10 cellular contexts compared by ENCODE assay signal in the genomic region with DNA sequence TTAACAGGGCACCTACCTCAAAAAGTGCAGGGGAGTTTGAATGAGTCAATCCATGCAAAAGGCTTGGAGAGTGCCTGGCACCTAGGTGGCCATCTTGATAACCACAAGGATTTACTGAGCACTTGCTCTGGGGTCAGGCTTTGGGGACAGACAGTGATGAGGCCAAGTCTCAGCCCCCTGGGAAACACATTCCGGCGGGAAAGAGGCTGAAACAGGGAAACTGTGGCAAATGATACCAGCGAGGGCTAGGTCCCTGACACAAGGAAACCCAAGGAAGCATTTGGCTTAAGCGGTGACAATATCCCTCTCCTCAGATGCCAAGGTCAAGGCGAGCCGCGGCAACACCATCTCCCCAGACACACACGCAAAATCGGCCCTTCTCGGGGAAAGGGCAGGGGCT. TPM values are rescaled to one million over a fixed set of nuclear protein-coding genes. Genes with fewer than 3 reads are reported as not detected.
A peak's percentile ranks its signal among the peaks of the same experiment; 100 is the strongest.
DNase-seq lines count a peak whose midpoint lies in the region; ATAC-seq and TF ChIP-seq lines count a peak whose summit lies in the region.
"Had no signal": no experiment of that assay in that cellular context is flagged by ENCODE, and none has a peak within 500 bp of the region (broad histone marks: within the 10 kb centered on the region; RNA-seq: fewer than 3 reads in every experiment).

No MANE protein-coding gene starts in this region.

- TF ChIP-seq EP300 in gastroesophageal sphincter (IDR thresholded peaks at IDR 0.05) (no peak), ovary (IDR thresholded peaks at IDR 0.05) (no peak)

- TF ChIP-seq POLR2A in gastroesophageal sphincter (IDR thresholded peaks at IDR 0.05) (no peak), ovary (IDR thresholded peaks at IDR 0.05) (no peak)

- H3K4me1 Mint-ChIP-seq in activated CD4-positive, alpha-beta T cell treated with anti-CD3 and anti-CD28 coated beads, Interleukin-2, amount 10 ng/mL, durations not matched to agents 7 days and 5 days: no peaks in the 10 kb centered on the region
- H3K4me1 Mint-ChIP-seq: T-helper 17 cell had no signal

- H3K27me3 Mint-ChIP-seq in activated CD4-positive, alpha-beta T cell treated with anti-CD3 and anti-CD28 coated beads, Interleukin-2, amount 10 ng/mL, durations not matched to agents 7 days and 5 days: peaks cover 43% of the 10 kb centered on the region

- H3K4me1 ChIP-seq in gastroesophageal sphincter: peaks cover 0 to 31% (median 5%) of the 10 kb centered on the region in 3 donors
- H3K4me1 ChIP-seq in ovary (ENCODE audit: insufficient read depth): peaks cover 1% of the 10 kb centered on the region

- H3K36me3 ChIP-seq in gastroesophageal sphincter: no peaks in the 10 kb centered on the region
- H3K36me3 ChIP-seq in ovary: no peaks in the 10 kb centered on the region

- H3K27ac ChIP-seq in gastroesophageal sphincter: peak overlapping the region in 3 of 4 donors; percentile 14 to 61 (median 22)
- H3K27ac ChIP-seq in ovary: no peak overlapping the region

- CTCF ChIA-PET in activated CD4-positive, alpha-beta T cell treated with anti-CD3 and anti-CD28 coated beads, Interleukin-2, amount 10 ng/mL, durations not matched to agents 7 days and 5 days (lab: Charles Lee): no interaction called here

- H3K27ac Mint-ChIP-seq in activated CD4-positive, alpha-beta T cell treated with anti-CD3 and anti-CD28 coated beads, Interleukin-2, amount 10 ng/mL, durations not matched to agents 7 days and 5 days: no peak overlapping the region
- H3K27ac Mint-ChIP-seq: T-helper 17 cell had no signal

- H3K27me3 ChIP-seq in gastroesophageal sphincter (peaks cover 47% of the 10 kb centered on the region), ovary (no peaks in the 10 kb centered on the region)

- intact Hi-C loops in Right ventricle myocardium superior (cut with DNase I) (loop anchor here (10.0 kb wide), 1 partner anchor 160 kb away; no protein-coding TSS in a partner anchor), cardiac septum (cut with DNase I) (loop anchor here (5.0 kb wide), 4 partner anchors 52 to 258 kb away; no protein-coding TSS in a partner anchor), ovary (cut with DNase I) (no loop called here)

- DNase-seq in Right ventricle myocardium superior (no peak), cardiac septum (ENCODE audit: low spot score) (no peak), ovary (no peak), GM20000 (ENCODE audit: low spot score) (no peak)
- DNase-seq in activated effector memory CD4-positive, alpha-beta T cell treated with anti-CD3 and anti-CD28 coated beads, Interleukin-2, amount 50 U/mL, for 16 hours: no peak
- DNase-seq in activated CD4-positive, alpha-beta T cell treated with anti-CD3 and anti-CD28 coated beads, Interleukin-2, amount 10 ng/mL, durations not matched to agents 7 days and 5 days: no peak
- DNase-seq: cortex of kidney, T-helper 17 cell had no signal

- H3K36me3 Mint-ChIP-seq in activated CD4-positive, alpha-beta T cell treated with anti-CD3 and anti-CD28 coated beads, Interleukin-2, amount 10 ng/mL, durations not matched to agents 7 days and 5 days (ENCODE audit: low read depth): no peaks in the 10 kb centered on the region

- peak overlapping the region in 1 of 2 donors; percentile 61 for H3K4me3 ChIP-seq in gastroesophageal sphincter
- peak overlapping the region; percentile 37 for H3K4me3 ChIP-seq in ovary

- H3K9me3 ChIP-seq in gastroesophageal sphincter: no peaks in the 10 kb centered on the region
- no peaks in the 10 kb centered on the region for H3K9me3 ChIP-seq in ovary

- no CpG with 5 or more reads among the region's 10 CpGs for WGBS in gastroesophageal sphincter (ENCODE audit: low coverage in 1 of 2), 2 donors
- 2 to 6% (median 6%) methylated on average over 9 to 10 of the region's 10 CpGs for WGBS in ovary, 3 donors

- peak; percentile 17 for ATAC-seq in Right ventricle myocardium superior (ENCODE audit: poor library complexity)
- no peak for ATAC-seq in gastroesophageal sphincter
- ATAC-seq in GM21381 (IDR thresholded peaks at IDR 0.05; ENCODE audit: unreplicated experiment): no peak
- ATAC-seq: T-helper 17 cell had no signal

- no peaks in the 10 kb centered on the region for H3K9me3 Mint-ChIP-seq in activated CD4-positive, alpha-beta T cell treated with anti-CD3 and anti-CD28 coated beads, Interleukin-2, amount 10 ng/mL, durations not matched to agents 7 days and 5 days

- POLR2A ChIA-PET in activated CD4-positive, alpha-beta T cell treated with anti-CD3 and anti-CD28 coated beads, Interleukin-2, amount 10 ng/mL, durations not matched to agents 7 days and 5 days (lab: Charles Lee): no interaction called here

- TF ChIP-seq CTCF in gastroesophageal sphincter (IDR thresholded peaks at IDR 0.05) (no peak), ovary (IDR thresholded peaks at IDR 0.05) (no peak), GM20000 (IDR thresholded peaks at IDR 0.05; ENCODE audit: extremely low read depth, missing control alignments) (no peak)

- no peak overlapping the region for H3K4me3 Mint-ChIP-seq in activated CD4-positive, alpha-beta T cell treated with anti-CD3 and anti-CD28 coated beads, Interleukin-2, amount 10 ng/mL, durations not matched to agents 7 days and 5 days
- H3K4me3 Mint-ChIP-seq: T-helper 17 cell had no signal

RNA-seq across cellular contexts. Expression of a gene that starts 0.5 kb away (rescaled TPM):
- total RNA-seq in Right ventricle myocardium superior (2.9 TPM), cardiac septum (26.3 TPM), gastroesophageal sphincter (1 to 10 TPM in 2 of 4 donors, under 1 TPM in 2; 0.62 to 2.7 (median 1.4) TPM), ovary (1 to 10 TPM in 4 of 7 donors, under 1 TPM in 2, not detected in 1; 0.24 to 8.5 (median 2.0) TPM)
- 10 to 100 TPM in 1 of 2 donors, 1 to 10 TPM in 1; 5.7 to 38.3 TPM for polyA plus RNA-seq in ovary
- not detected for total RNA-seq in activated CD4-positive, alpha-beta T cell treated with anti-CD3 and anti-CD28 coated beads, Interleukin-2, amount 10 ng/mL, durations not matched to agents 7 days and 5 days
- total RNA-seq: T-helper 17 cell had no signal

Comparison
In these comparisons a context has a peak if more than half of its experiments do, and no peak if none do; other contexts are left out.
1. H3K27ac ChIP-seq: peak in gastroesophageal sphincter (3 of 4); none in ovary (0 of 2).
2. intact Hi-C loops: an anchor here in Right ventricle myocardium superior (10.0 kb wide) and cardiac septum (5.0 kb wide); none called in ovary.